1 cellular context compared by ENCODE assay signal in the genomic region with DNA sequence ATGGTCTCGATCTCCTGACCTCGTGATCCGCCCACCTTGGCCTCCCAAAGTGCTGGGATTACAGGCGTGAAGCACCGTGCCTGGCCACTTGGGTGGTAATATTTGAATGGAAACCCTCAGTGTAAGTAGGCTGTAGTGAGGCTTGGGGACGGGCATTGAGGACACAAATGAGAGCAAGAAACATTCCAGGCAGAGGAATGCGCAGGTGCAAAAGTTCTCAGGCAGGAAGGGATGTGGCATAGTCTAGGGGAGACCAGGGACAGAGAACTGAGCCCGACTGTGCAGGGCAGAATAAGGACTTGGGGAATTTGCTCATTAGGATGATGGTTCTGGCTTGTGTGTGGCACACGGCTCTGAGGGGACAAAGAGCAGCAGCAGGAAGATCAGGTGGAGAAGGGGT.
TF ChIP-seq lines count a peak whose summit lies in the region.

No MANE protein-coding gene starts in this region.

TF ChIP-seq in H1, 55 proteins besides CTCF, POLR2A, EP300 and RAD21:
- TF ChIP-seq SIRT6 (IDR thresholded peaks at IDR 0.05; ENCODE audit: low read length) = no peak
- no peak for TF ChIP-seq SP4 (IDR thresholded peaks at IDR 0.05; ENCODE audit: low read length)
- TF ChIP-seq TEAD4 (IDR thresholded peaks at IDR 0.05; ENCODE audit: low read depth, low read length) = peak; percentile 86
